Comparison of ENCODE assay signal across 10 cellular contexts in the genomic region with DNA sequence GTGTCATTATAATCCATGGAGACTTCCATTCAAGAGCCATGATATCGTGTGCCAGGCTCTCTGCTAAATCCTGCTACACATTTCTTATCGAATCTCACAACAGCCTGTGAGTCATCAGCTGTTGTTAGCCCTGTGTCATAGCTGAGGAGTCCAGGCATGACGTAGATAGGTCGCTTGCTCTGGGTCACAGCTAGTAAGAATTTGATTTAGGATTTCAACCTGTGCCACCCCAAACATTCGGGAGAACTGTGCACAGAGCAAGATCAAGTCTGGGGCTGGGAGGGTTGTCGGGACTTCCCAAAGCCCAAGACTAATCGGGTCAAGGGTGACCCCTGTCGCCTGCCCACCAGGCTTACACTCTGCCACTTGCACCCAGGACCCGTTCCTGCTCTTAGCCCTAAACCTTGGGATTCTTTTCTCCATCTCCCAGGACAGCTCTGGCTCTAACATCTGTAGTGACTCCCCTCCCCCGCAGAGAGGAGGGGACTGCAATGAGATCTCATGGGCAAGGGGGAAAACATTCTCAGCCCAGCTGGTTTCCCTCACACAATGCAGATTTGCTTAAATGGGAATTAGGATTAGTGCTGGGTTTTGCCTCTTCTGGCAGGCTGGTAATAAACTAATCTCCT. TPM values are rescaled to one million over a fixed set of nuclear protein-coding genes. Genes with fewer than 3 reads are reported as not detected.
DNase-seq lines count a peak whose midpoint lies in the region; ATAC-seq and TF ChIP-seq lines count a peak whose summit lies in the region.
"Had no signal": no experiment of that assay in that cellular context is flagged by ENCODE, and none has a peak within 500 bp of the region (broad histone marks: within the 10 kb centered on the region; RNA-seq: fewer than 3 reads in every experiment).

No MANE protein-coding gene starts in this region.

- H3K9ac ChIP-seq in endodermal cell (ENCODE audit: extremely low read depth, low read length, poor library complexity, severe bottlenecking): peak overlapping the region; percentile 12

- CTCF ChIA-PET in A673 (lab: Charles Lee): interaction anchor here (1.2 kb wide), 1 partner anchor 15 kb away, joined by 3 read pairs; no protein-coding TSS in a partner anchor

- peaks cover 54% of the 10 kb centered on the region for H3K27me3 Mint-ChIP-seq in endodermal cell (ENCODE audit: insufficient read depth)
- no peaks in the 10 kb centered on the region for H3K27me3 Mint-ChIP-seq in mesothelial cell of epicardium (ENCODE audit: low read depth)

- H3K4me1 ChIP-seq in A673 (ENCODE audit: insufficient read depth, low read length, poor library complexity, severe bottlenecking) (peaks cover 48% of the 10 kb centered on the region), endodermal cell (ENCODE audit: control insufficient read depth, insufficient read depth, low read length) (peaks cover 37% of the 10 kb centered on the region)

- DNase-seq in A673 (ENCODE audit: low spot score) (peak; percentile 93), NCI-H226 (peak; percentile 85), endodermal cell (peak; percentile 90), mesothelial cell of epicardium (ENCODE audit: low spot score in 2 of 2, unreplicated experiment in 2 of 2) (peak in 1 of 2 experiments; percentile 38), cerebellar cortex (ENCODE audit: low spot score) (no peak), superior temporal gyrus (ENCODE audit: extremely low spot score) (no peak)
- DNase-seq: CD4-positive, CD25-positive, alpha-beta regulatory T cell; stimulated activated CD8-positive, alpha-beta memory T cell treated with anti-CD3 and anti-CD28 coated beads, Interleukin-4, amount 100 ng/mL, for 48 hours had no signal

- no peak overlapping the region for H3K4me3 ChIP-seq in A673 (ENCODE audit: low read depth, low read length, poor library complexity, severe bottlenecking)
- peak overlapping the region; percentile 13 for H3K4me3 ChIP-seq in endodermal cell (ENCODE audit: low read length)

- BruUV-seq in A673 (replicated peaks; lab: Mats Ljungman, UMichigan): no TSS peak

- H3K36me3 ChIP-seq in A673 (ENCODE audit: insufficient read depth, low read length, poor library complexity, severe bottlenecking): no peaks in the 10 kb centered on the region
- no peaks in the 10 kb centered on the region for H3K36me3 ChIP-seq in endodermal cell (ENCODE audit: control insufficient read depth, insufficient read depth, low read length)

- peaks cover 4% of the 10 kb centered on the region for H3K36me3 Mint-ChIP-seq in endodermal cell (ENCODE audit: low read depth)
- no peaks in the 10 kb centered on the region for H3K36me3 Mint-ChIP-seq in mesothelial cell of epicardium

- H3K9me3 ChIP-seq in A673 (ENCODE audit: low read depth, low read length, poor library complexity, severe bottlenecking) (peaks cover 14% of the 10 kb centered on the region), endodermal cell (ENCODE audit: control insufficient read depth, low read length) (peaks cover 19% of the 10 kb centered on the region)

- intact Hi-C loops in A673 (cut with micrococcal nuclease; ENCODE audit: unreplicated experiment): no loop called here

- H3K27ac Mint-ChIP-seq in endodermal cell: peak overlapping the region; percentile 83
- peak overlapping the region; percentile 81 for H3K27ac Mint-ChIP-seq in mesothelial cell of epicardium

- WGBS in endodermal cell (ENCODE audit: insufficient coverage in 1 of 2, insufficient read length in 1 of 2), 2 experiments: 32 to 38% methylated on average over 5 to 10 of the region's 10 CpGs

- ATAC-seq in HG02763 (IDR thresholded peaks at IDR 0.05; ENCODE audit: unreplicated experiment) (no peak), GM21515 (IDR thresholded peaks at IDR 0.05; ENCODE audit: unreplicated experiment) (no peak)

- H3K4me3 Mint-ChIP-seq in endodermal cell (peak overlapping the region; percentile 6), mesothelial cell of epicardium (no peak overlapping the region)
- H3K4me3 Mint-ChIP-seq: CD4-positive, CD25-positive, alpha-beta regulatory T cell had no signal

- POLR2A ChIA-PET in A673 (lab: Charles Lee; ENCODE audit: low non-redundant PET): interaction anchor here (0.5 to 0.8 kb wide), 2 partner anchors 13 to 20 kb away, joined by 3 to 6 read pairs; no protein-coding TSS in a partner anchor

- peak overlapping the region; percentile 60 for H3K27ac ChIP-seq in A673 (ENCODE audit: low read depth, low read length, poor library complexity, severe bottlenecking)
- peak overlapping the region; percentile 36 for H3K27ac ChIP-seq in endodermal cell (ENCODE audit: low read depth, low read length)

- H3K9me3 Mint-ChIP-seq in endodermal cell (peaks cover 9% of the 10 kb centered on the region), mesothelial cell of epicardium (peaks cover 9% of the 10 kb centered on the region)

- H3K27me3 ChIP-seq in A673 (replicated peaks; ENCODE audit: insufficient read depth, low read depth, low read length, poor library complexity): no peaks in the 10 kb centered on the region
- no peaks in the 10 kb centered on the region for H3K27me3 ChIP-seq in endodermal cell (ENCODE audit: control insufficient read depth, insufficient read depth, low read length, poor library complexity, severe bottlenecking)

- TF ChIP-seq CTCF in A673 (conservative IDR thresholded peaks at IDR 0.05; ENCODE audit: low read depth, low read length) (no peak), endodermal cell (conservative IDR thresholded peaks at IDR 0.05) (peak; percentile 80), mesothelial cell of epicardium (IDR thresholded peaks at IDR 0.05; ENCODE audit: unreplicated experiment) (no peak)

- H3K4me1 Mint-ChIP-seq in endodermal cell: peaks cover 43% of the 10 kb centered on the region
- peaks cover 29% of the 10 kb centered on the region for H3K4me1 Mint-ChIP-seq in mesothelial cell of epicardium

RNA-seq across cellular contexts. Expression of gene TSPAN18, which starts 34.3 kb away (rescaled TPM):
- total RNA-seq in A673 (2021) (2.8 and 5.8 TPM in 2 replicates), endodermal cell (10 to 100 TPM; 28.0 to 28.7 TPM), mesothelial cell of epicardium (45.4 to 51.3 TPM (median 47.4 TPM) in 3 replicates)
- 96.1 TPM for polyA plus RNA-seq in endodermal cell (2013, experiment 1 of 2)
- 74.6 TPM for polyA plus RNA-seq in endodermal cell (2013, experiment 2 of 2)

Comparison
In these comparisons a context has a peak if more than half of its experiments do, and no peak if none do; other contexts are left out.
1. DNase-seq: peak in A673 (single experiment), NCI-H226 (single experiment) and endodermal cell (single experiment); none in cerebellar cortex (single experiment) and superior temporal gyrus (single experiment).